22 cellular contexts compared by ENCODE assay signal in genomic region chr22:43976861-43977795, GRCh38. TPM values are rescaled to one million over a fixed set of nuclear protein-coding genes. Genes with fewer than 3 reads are reported as not detected.
DNase-seq lines count a peak whose midpoint lies in the region; TF ChIP-seq lines count a peak whose summit lies in the region.
"Had no signal": no experiment of that assay in that cellular context is flagged by ENCODE, and none has a peak within 500 bp of the region (broad histone marks: within the 10 kb centered on the region; RNA-seq: fewer than 3 reads in every experiment).

No MANE protein-coding gene starts in this region.

- H3K4me1 Mint-ChIP-seq in endodermal cell, result no peaks in the 10 kb centered on the region
- no peaks in the 10 kb centered on the region for H3K4me1 Mint-ChIP-seq in neural progenitor cell
- H3K4me1 Mint-ChIP-seq: CD4-positive, CD25-positive, alpha-beta regulatory T cell had no signal

- H3K4me3 Mint-ChIP-seq in endodermal cell (no peak overlapping the region), neural progenitor cell (no peak overlapping the region)
- H3K4me3 Mint-ChIP-seq: CD4-positive, CD25-positive, alpha-beta regulatory T cell had no signal

- TF ChIP-seq CTCF in endodermal cell (conservative IDR thresholded peaks at IDR 0.05), result peak; percentile 30
- peak; percentile 26 for TF ChIP-seq CTCF in neural progenitor cell (IDR thresholded peaks at IDR 0.05)
- no peak for TF ChIP-seq CTCF in right atrium auricular region (IDR thresholded peaks at IDR 0.05)

- H3K4me1 ChIP-seq in endodermal cell (ENCODE audit: control insufficient read depth, insufficient read depth, low read length) (no peaks in the 10 kb centered on the region), neural progenitor cell (no peaks in the 10 kb centered on the region), right atrium auricular region (no peaks in the 10 kb centered on the region)
- H3K4me1 ChIP-seq: BLaER1, SJSA1 had no signal

- no peak overlapping the region for H2AFZ ChIP-seq in neural progenitor cell (replicated peaks)

- peaks cover 86% of the 10 kb centered on the region for H3K36me3 ChIP-seq in endodermal cell (ENCODE audit: control insufficient read depth, insufficient read depth, low read length)
- peaks cover 7% of the 10 kb centered on the region for H3K36me3 ChIP-seq in neural progenitor cell
- peaks cover 95% of the 10 kb centered on the region for H3K36me3 ChIP-seq in right atrium auricular region

- H3K9me3 ChIP-seq in endodermal cell (ENCODE audit: control insufficient read depth, low read length) (no peaks in the 10 kb centered on the region), neural progenitor cell (ENCODE audit: low read depth) (no peaks in the 10 kb centered on the region), right atrium auricular region (no peaks in the 10 kb centered on the region)
- H3K9me3 ChIP-seq: BLaER1, SJSA1 had no signal

- H3K27ac Mint-ChIP-seq in endodermal cell (no peak overlapping the region), neural progenitor cell (no peak overlapping the region)
- H3K27ac Mint-ChIP-seq: CD4-positive, CD25-positive, alpha-beta regulatory T cell had no signal

- no peaks in the 10 kb centered on the region for H3K79me2 ChIP-seq in neural progenitor cell (ENCODE audit: low read depth)

- H3K36me3 Mint-ChIP-seq in endodermal cell (ENCODE audit: low read depth) (peaks cover 73% of the 10 kb centered on the region), neural progenitor cell (peaks cover 14% of the 10 kb centered on the region)

- H3K27me3 ChIP-seq in endodermal cell (ENCODE audit: control insufficient read depth, insufficient read depth, low read length, poor library complexity, severe bottlenecking) (no peaks in the 10 kb centered on the region), neural progenitor cell (no peaks in the 10 kb centered on the region), right atrium auricular region (no peaks in the 10 kb centered on the region)
- H3K27me3 ChIP-seq: BLaER1, SJSA1 had no signal

- H3K9ac ChIP-seq in endodermal cell (ENCODE audit: extremely low read depth, low read length, poor library complexity, severe bottlenecking) (no peak overlapping the region), neural progenitor cell (no peak overlapping the region)
- H3K9ac ChIP-seq: BLaER1 had no signal

- no peaks in the 10 kb centered on the region for H3K9me3 Mint-ChIP-seq in endodermal cell
- H3K9me3 Mint-ChIP-seq in neural progenitor cell, result no peaks in the 10 kb centered on the region
- H3K9me3 Mint-ChIP-seq: CD4-positive, CD25-positive, alpha-beta regulatory T cell had no signal

- 90 to 98% methylated on average over 11 to 19 of the region's 19 CpGs for WGBS in endodermal cell (ENCODE audit: insufficient coverage in 1 of 2, insufficient read length in 1 of 2), 2 experiments

- DNase-seq in activated effector memory CD4-positive, alpha-beta T cell treated with anti-CD3 and anti-CD28 coated beads, Interleukin-2, amount 50 U/mL, for 16 hours, result peak; percentile 14
- no peak for DNase-seq in activated effector memory CD4-positive, alpha-beta T cell treated with Interleukin-2 at 50 U/mL for 16 hours
- DNase-seq in endodermal cell, result no peak
- no peak for DNase-seq in neural progenitor cell (ENCODE audit: low spot score)
- no peak for DNase-seq in right atrium auricular region (ENCODE audit: low spot score)
- DNase-seq in activated naive CD4-positive, alpha-beta T cell treated with anti-CD3 and anti-CD28 coated beads, Interleukin-2, amount 50 U/mL, for 16 hours, result no peak
- DNase-seq in DMS153 treated with DMSO at 0.1 percent for 48 hours (lab: John Stamatoyannopoulos, UW; ENCODE audit: unreplicated experiment), result no peak
- DNase-seq: 8988T; CD4-positive, CD25-positive, alpha-beta regulatory T cell; DMS53; Karpas-422; NCI-H1092 treated with DMSO at 0.1 percent for 48 hours; NCI-H1436; NCI-H187; NCI-H2081 treated with DMSO at 0.1 percent for 48 hours; NCI-H2171; NCI-H226; NCI-H510A; Right ventricle myocardium superior; RPMI8226 had no signal

- H3K4me2 ChIP-seq in neural progenitor cell, result no peak overlapping the region
- H3K4me2 ChIP-seq: BLaER1 had no signal

- H4K20me1 ChIP-seq in neural progenitor cell (ENCODE audit: low read depth), result no peaks in the 10 kb centered on the region
- H4K20me1 ChIP-seq: BLaER1 had no signal

- H3F3A ChIP-seq in neural progenitor cell (ENCODE audit: low read depth), result no peaks in the 10 kb centered on the region

- H3K27me3 Mint-ChIP-seq in endodermal cell (ENCODE audit: insufficient read depth) (no peaks in the 10 kb centered on the region), neural progenitor cell (ENCODE audit: insufficient read depth, low read depth) (no peaks in the 10 kb centered on the region)
- H3K27me3 Mint-ChIP-seq: CD4-positive, CD25-positive, alpha-beta regulatory T cell had no signal

- H3K4me3 ChIP-seq in endodermal cell (ENCODE audit: low read length) (no peak overlapping the region), neural progenitor cell (no peak overlapping the region), right atrium auricular region (no peak overlapping the region)
- H3K4me3 ChIP-seq: BLaER1, SJSA1 had no signal

- H3K27ac ChIP-seq in endodermal cell (ENCODE audit: low read depth, low read length) (no peak overlapping the region), neural progenitor cell (no peak overlapping the region), right atrium auricular region (no peak overlapping the region)
- H3K27ac ChIP-seq: BLaER1, SJSA1 had no signal

RNA-seq across cellular contexts. Expression of gene SAMM50, which starts 21.9 kb away (rescaled TPM):
- total RNA-seq in endodermal cell, result 10 to 100 TPM; 54.4 to 56.0 TPM
- polyA plus RNA-seq in endodermal cell (2013, experiment 1 of 2), result 47.6 TPM
- 43.9 TPM for polyA plus RNA-seq in endodermal cell (2013, experiment 2 of 2)
- total RNA-seq in neural progenitor cell (ENCODE audit: low replicate concordance), result 45.5 and 48.5 TPM in 2 replicates
- total RNA-seq in right atrium auricular region, result 10 to 100 TPM; 40.4 to 57.1 TPM

RNA-seq across cellular contexts. Expression of gene PARVB, which starts 47.0 kb away (rescaled TPM):
- 10 to 100 TPM; 29.6 to 32.3 TPM for total RNA-seq in endodermal cell
- polyA plus RNA-seq in endodermal cell (2013, experiment 1 of 2), result 12.6 TPM
- polyA plus RNA-seq in endodermal cell (2013, experiment 2 of 2), result 9.5 TPM
- total RNA-seq in neural progenitor cell (ENCODE audit: low replicate concordance), result 12.7 and 13.0 TPM in 2 replicates
- total RNA-seq in right atrium auricular region, result 10 to 100 TPM; 43.8 to 86.5 TPM

RNA-seq across cellular contexts. Expression of gene PNPLA3, which starts 53.5 kb away (rescaled TPM):
- total RNA-seq in endodermal cell, result 10 to 100 TPM; 48.1 to 52.6 TPM
- 30.0 TPM for polyA plus RNA-seq in endodermal cell (2013, experiment 1 of 2)
- 34.4 TPM for polyA plus RNA-seq in endodermal cell (2013, experiment 2 of 2)
- total RNA-seq in neural progenitor cell (ENCODE audit: low replicate concordance), result 4.8 and 9.0 TPM in 2 replicates
- total RNA-seq in right atrium auricular region, result under 1 TPM in 1 of 2 donors, not detected in 1; 0.16 TPM
- total RNA-seq: CD4-positive, CD25-positive, alpha-beta regulatory T cell had no signal
- polyA plus RNA-seq: CD4-positive, CD25-positive, alpha-beta regulatory T cell had no signal

Comparison
In these comparisons a context has a peak if more than half of its experiments do, and no peak if none do; other contexts are left out.
1. CTCF ChIP-seq: peak in endodermal cell (single experiment) and neural progenitor cell (single experiment); none in right atrium auricular region (0 of 2).